Comparison of ENCODE assay signal across 1 cellular context in the genomic region with DNA sequence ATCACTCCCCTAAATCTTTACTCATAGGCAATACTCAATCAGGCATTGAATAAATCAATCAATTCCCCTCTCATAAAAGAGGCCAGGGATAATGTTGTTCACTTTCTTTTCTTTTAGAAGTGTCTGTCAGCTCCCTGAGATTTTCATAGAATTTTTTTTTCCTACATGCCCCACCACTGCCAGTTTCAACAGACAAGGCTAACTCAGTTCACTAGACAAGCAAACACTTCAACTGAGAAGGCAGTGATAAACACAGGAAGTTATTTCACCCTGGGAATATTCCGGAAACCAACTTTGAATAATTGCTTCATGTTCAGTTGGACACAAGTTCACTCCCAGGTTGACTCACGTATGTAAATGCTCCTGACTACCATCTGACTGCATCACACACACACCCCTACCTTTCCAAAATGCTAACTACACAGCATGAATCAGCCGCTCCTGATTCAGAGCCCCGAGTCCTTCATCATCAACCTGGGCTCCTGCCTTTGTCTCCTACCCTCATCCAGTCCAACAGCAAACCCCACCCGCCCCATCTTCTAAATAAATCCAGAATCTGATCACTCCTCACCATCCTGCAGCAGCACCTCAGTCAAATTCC.
A peak's percentile ranks its signal among the peaks of the same experiment; 100 is the strongest.
TF ChIP-seq lines count a peak whose summit lies in the region.

No MANE protein-coding gene starts in this region.

TF ChIP-seq in HepG2, 621 proteins besides CTCF, POLR2A, EP300 and RAD21 (continued from another document and continues in another):
- TF ChIP-seq, protein P1, sequence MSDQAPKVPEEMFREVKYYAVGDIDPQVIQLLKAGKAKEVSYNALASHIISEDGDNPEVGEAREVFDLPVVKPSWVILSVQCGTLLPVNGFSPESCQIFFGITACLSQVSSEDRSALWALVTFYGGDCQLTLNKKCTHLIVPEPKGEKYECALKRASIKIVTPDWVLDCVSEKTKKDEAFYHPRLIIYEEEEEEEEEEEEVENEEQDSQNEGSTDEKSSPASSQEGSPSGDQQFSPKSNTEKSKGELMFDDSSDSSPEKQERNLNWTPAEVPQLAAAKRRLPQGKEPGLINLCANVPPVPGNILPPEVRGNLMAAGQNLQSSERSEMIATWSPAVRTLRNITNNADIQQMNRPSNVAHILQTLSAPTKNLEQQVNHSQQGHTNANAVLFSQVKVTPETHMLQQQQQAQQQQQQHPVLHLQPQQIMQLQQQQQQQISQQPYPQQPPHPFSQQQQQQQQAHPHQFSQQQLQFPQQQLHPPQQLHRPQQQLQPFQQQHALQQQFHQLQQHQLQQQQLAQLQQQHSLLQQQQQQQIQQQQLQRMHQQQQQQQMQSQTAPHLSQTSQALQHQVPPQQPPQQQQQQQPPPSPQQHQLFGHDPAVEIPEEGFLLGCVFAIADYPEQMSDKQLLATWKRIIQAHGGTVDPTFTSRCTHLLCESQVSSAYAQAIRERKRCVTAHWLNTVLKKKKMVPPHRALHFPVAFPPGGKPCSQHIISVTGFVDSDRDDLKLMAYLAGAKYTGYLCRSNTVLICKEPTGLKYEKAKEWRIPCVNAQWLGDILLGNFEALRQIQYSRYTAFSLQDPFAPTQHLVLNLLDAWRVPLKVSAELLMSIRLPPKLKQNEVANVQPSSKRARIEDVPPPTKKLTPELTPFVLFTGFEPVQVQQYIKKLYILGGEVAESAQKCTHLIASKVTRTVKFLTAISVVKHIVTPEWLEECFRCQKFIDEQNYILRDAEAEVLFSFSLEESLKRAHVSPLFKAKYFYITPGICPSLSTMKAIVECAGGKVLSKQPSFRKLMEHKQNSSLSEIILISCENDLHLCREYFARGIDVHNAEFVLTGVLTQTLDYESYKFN (CRISPR knock-in tag; conservative IDR thresholded peaks at IDR 0.05) = peak; percentile 93
- TF ChIP-seq, protein P2, sequence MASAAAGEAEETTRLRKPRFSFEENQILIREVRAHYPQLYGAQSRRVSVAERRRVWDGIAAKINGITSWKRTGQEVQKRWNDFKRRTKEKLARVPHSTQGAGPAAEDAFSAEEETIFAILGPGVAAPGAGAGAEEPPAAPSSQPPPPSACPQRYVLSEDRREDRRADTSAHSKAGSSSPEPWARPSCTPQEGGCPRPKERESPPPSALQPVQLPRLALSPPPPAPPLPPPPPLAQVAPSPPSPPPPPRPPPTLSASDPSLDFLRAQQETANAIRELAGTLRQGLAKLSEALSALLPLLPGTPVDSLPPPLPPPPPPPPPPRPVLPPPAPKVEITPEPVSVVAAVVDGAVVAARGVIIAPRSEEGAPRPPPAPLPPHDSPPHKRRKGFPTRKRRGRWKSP (CRISPR knock-in tag; IDR thresholded peaks at IDR 0.05) = peak; percentile 42; the same call in 1 of the 2 replicates
- no peak for TF ChIP-seq ZNF234 (CRISPR knock-in tag; conservative IDR thresholded peaks at IDR 0.05)
- 0 out of 2 replicates have a peak, but pooled peaks have one; percentile 36 for TF ChIP-seq AKAP8 (CRISPR knock-in tag; IDR thresholded peaks at IDR 0.05)
- TF ChIP-seq, protein P3, sequence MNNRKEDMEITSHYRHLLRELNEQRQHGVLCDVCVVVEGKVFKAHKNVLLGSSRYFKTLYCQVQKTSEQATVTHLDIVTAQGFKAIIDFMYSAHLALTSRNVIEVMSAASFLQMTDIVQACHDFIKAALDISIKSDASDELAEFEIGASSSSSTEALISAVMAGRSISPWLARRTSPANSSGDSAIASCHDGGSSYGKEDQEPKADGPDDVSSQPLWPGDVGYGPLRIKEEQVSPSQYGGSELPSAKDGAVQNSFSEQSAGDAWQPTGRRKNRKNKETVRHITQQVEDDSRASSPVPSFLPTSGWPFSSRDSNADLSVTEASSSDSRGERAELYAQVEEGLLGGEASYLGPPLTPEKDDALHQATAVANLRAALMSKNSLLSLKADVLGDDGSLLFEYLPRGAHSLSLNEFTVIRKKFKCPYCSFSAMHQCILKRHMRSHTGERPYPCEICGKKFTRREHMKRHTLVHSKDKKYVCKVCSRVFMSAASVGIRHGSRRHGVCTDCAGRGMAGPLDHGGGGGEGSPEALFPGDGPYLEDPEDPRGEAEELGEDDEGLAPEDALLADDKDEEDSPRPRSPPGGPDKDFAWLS (CRISPR knock-in tag; IDR thresholded peaks at IDR 0.05; ENCODE audit: borderline replicate concordance) = 0 out of 2 replicates have a peak, but pooled peaks have one; percentile 41
- TF ChIP-seq, protein P4, sequence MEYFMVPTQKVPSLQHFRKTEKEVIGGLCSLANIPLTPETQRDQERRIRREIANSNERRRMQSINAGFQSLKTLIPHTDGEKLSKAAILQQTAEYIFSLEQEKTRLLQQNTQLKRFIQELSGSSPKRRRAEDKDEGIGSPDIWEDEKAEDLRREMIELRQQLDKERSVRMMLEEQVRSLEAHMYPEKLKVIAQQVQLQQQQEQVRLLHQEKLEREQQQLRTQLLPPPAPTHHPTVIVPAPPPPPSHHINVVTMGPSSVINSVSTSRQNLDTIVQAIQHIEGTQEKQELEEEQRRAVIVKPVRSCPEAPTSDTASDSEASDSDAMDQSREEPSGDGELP (IDR thresholded peaks at IDR 0.05; ENCODE audit: borderline replicate concordance, low read depth) = peak; percentile 55; the same call in 1 of the 2 replicates
- TF ChIP-seq FOXK1 (CRISPR knock-in tag; IDR thresholded peaks at IDR 0.05; ENCODE audit: borderline replicate concordance, low read depth) = peak; percentile 89
- TF ChIP-seq, protein P5, sequence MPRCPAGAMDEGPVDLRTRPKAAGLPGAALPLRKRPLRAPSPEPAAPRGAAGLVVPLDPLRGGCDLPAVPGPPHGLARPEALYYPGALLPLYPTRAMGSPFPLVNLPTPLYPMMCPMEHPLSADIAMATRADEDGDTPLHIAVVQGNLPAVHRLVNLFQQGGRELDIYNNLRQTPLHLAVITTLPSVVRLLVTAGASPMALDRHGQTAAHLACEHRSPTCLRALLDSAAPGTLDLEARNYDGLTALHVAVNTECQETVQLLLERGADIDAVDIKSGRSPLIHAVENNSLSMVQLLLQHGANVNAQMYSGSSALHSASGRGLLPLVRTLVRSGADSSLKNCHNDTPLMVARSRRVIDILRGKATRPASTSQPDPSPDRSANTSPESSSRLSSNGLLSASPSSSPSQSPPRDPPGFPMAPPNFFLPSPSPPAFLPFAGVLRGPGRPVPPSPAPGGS (CRISPR knock-in tag; IDR thresholded peaks at IDR 0.05) = 0 out of 2 replicates have a peak, but pooled peaks have one; percentile 33
- TF ChIP-seq FOSL2 (CRISPR knock-in tag; IDR thresholded peaks at IDR 0.05) = peak; percentile 95
- TF ChIP-seq ZNF451 (CRISPR knock-in tag; IDR thresholded peaks at IDR 0.05) = no peak
- no peak; the same call in 1 of the 2 replicates for TF ChIP-seq ZMYM3 (CRISPR knock-in tag; IDR thresholded peaks at IDR 0.05)
- TF ChIP-seq ZNF350 (CRISPR knock-in tag; IDR thresholded peaks at IDR 0.05; ENCODE audit: borderline replicate concordance, low read depth) = no peak
- TF ChIP-seq, protein P6, sequence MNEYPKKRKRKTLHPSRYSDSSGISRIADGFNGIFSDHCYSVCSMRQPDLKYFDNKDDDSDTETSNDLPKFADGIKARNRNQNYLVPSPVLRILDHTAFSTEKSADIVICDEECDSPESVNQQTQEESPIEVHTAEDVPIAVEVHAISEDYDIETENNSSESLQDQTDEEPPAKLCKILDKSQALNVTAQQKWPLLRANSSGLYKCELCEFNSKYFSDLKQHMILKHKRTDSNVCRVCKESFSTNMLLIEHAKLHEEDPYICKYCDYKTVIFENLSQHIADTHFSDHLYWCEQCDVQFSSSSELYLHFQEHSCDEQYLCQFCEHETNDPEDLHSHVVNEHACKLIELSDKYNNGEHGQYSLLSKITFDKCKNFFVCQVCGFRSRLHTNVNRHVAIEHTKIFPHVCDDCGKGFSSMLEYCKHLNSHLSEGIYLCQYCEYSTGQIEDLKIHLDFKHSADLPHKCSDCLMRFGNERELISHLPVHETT (CRISPR knock-in tag; conservative IDR thresholded peaks at IDR 0.05) = peak; percentile 67; the same call in 1 of the 2 replicates
- TF ChIP-seq ZNF776 (CRISPR knock-in tag; IDR thresholded peaks at IDR 0.05) = no peak
- no peak for TF ChIP-seq ZNF30 (CRISPR knock-in tag; IDR thresholded peaks at IDR 0.05)
- no peak for TF ChIP-seq ARNT2 (CRISPR knock-in tag; IDR thresholded peaks at IDR 0.05; ENCODE audit: low read depth)
- TF ChIP-seq ZNF761 (CRISPR knock-in tag; conservative IDR thresholded peaks at IDR 0.05) = peak; percentile 77; the same call in 1 of the 2 replicates
- peak; percentile 71 for TF ChIP-seq CBX1 (IDR thresholded peaks at IDR 0.05; ENCODE audit: low read depth)
- TF ChIP-seq, protein P7, sequence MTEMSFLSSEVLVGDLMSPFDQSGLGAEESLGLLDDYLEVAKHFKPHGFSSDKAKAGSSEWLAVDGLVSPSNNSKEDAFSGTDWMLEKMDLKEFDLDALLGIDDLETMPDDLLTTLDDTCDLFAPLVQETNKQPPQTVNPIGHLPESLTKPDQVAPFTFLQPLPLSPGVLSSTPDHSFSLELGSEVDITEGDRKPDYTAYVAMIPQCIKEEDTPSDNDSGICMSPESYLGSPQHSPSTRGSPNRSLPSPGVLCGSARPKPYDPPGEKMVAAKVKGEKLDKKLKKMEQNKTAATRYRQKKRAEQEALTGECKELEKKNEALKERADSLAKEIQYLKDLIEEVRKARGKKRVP (CRISPR knock-in tag; IDR thresholded peaks at IDR 0.05) = peak in 1 of 2 experiments; percentile 89; a peak in 2 of 4 replicates
- TF ChIP-seq MAFF (IDR thresholded peaks at IDR 0.05; ENCODE audit: low read depth, low read length) = peak; percentile 44
- no peak for TF ChIP-seq ZNF296 (CRISPR knock-in tag; conservative IDR thresholded peaks at IDR 0.05)
- TF ChIP-seq SPEN (CRISPR knock-in tag; IDR thresholded peaks at IDR 0.05; ENCODE audit: low read depth) = 0 out of 2 replicates have a peak, but pooled peaks have one; percentile 49
- TF ChIP-seq ZSCAN22 (CRISPR knock-in tag; IDR thresholded peaks at IDR 0.05) = peak; percentile 89
- peak; percentile 85 for TF ChIP-seq RCOR2 (CRISPR knock-in tag; IDR thresholded peaks at IDR 0.05)
- TF ChIP-seq ZNF460 (CRISPR knock-in tag; IDR thresholded peaks at IDR 0.05; ENCODE audit: borderline replicate concordance) = no peak
- peak; percentile 97 for TF ChIP-seq CEBPB (IDR thresholded peaks at IDR 0.05; ENCODE audit: borderline replicate concordance, low read depth, low read length)
- TF ChIP-seq AGO1 (IDR thresholded peaks at IDR 0.05; ENCODE audit: low read depth, low read length, poor library complexity, severe bottlenecking) = no peak
- peak; percentile 65; the same call in 1 of the 2 replicates for TF ChIP-seq SIX1 (CRISPR knock-in tag; IDR thresholded peaks at IDR 0.05; ENCODE audit: borderline replicate concordance)
- TF ChIP-seq, protein P8, sequence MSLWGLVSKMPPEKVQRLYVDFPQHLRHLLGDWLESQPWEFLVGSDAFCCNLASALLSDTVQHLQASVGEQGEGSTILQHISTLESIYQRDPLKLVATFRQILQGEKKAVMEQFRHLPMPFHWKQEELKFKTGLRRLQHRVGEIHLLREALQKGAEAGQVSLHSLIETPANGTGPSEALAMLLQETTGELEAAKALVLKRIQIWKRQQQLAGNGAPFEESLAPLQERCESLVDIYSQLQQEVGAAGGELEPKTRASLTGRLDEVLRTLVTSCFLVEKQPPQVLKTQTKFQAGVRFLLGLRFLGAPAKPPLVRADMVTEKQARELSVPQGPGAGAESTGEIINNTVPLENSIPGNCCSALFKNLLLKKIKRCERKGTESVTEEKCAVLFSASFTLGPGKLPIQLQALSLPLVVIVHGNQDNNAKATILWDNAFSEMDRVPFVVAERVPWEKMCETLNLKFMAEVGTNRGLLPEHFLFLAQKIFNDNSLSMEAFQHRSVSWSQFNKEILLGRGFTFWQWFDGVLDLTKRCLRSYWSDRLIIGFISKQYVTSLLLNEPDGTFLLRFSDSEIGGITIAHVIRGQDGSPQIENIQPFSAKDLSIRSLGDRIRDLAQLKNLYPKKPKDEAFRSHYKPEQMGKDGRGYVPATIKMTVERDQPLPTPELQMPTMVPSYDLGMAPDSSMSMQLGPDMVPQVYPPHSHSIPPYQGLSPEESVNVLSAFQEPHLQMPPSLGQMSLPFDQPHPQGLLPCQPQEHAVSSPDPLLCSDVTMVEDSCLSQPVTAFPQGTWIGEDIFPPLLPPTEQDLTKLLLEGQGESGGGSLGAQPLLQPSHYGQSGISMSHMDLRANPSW (CRISPR knock-in tag; IDR thresholded peaks at IDR 0.05; ENCODE audit: borderline replicate concordance) = no peak
- peak; percentile 72 for TF ChIP-seq POGZ (CRISPR knock-in tag; IDR thresholded peaks at IDR 0.05)
- TF ChIP-seq, protein P9, sequence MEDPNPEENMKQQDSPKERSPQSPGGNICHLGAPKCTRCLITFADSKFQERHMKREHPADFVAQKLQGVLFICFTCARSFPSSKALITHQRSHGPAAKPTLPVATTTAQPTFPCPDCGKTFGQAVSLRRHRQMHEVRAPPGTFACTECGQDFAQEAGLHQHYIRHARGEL (CRISPR knock-in tag; IDR thresholded peaks at IDR 0.05) = no peak
- TF ChIP-seq, protein P10, sequence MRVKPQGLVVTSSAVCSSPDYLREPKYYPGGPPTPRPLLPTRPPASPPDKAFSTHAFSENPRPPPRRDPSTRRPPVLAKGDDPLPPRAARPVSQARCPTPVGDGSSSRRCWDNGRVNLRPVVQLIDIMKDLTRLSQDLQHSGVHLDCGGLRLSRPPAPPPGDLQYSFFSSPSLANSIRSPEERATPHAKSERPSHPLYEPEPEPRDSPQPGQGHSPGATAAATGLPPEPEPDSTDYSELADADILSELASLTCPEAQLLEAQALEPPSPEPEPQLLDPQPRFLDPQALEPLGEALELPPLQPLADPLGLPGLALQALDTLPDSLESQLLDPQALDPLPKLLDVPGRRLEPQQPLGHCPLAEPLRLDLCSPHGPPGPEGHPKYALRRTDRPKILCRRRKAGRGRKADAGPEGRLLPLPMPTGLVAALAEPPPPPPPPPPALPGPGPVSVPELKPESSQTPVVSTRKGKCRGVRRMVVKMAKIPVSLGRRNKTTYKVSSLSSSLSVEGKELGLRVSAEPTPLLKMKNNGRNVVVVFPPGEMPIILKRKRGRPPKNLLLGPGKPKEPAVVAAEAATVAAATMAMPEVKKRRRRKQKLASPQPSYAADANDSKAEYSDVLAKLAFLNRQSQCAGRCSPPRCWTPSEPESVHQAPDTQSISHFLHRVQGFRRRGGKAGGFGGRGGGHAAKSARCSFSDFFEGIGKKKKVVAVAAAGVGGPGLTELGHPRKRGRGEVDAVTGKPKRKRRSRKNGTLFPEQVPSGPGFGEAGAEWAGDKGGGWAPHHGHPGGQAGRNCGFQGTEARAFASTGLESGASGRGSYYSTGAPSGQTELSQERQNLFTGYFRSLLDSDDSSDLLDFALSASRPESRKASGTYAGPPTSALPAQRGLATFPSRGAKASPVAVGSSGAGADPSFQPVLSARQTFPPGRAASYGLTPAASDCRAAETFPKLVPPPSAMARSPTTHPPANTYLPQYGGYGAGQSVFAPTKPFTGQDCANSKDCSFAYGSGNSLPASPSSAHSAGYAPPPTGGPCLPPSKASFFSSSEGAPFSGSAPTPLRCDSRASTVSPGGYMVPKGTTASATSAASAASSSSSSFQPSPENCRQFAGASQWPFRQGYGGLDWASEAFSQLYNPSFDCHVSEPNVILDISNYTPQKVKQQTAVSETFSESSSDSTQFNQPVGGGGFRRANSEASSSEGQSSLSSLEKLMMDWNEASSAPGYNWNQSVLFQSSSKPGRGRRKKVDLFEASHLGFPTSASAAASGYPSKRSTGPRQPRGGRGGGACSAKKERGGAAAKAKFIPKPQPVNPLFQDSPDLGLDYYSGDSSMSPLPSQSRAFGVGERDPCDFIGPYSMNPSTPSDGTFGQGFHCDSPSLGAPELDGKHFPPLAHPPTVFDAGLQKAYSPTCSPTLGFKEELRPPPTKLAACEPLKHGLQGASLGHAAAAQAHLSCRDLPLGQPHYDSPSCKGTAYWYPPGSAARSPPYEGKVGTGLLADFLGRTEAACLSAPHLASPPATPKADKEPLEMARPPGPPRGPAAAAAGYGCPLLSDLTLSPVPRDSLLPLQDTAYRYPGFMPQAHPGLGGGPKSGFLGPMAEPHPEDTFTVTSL (CRISPR knock-in tag; IDR thresholded peaks at IDR 0.05; ENCODE audit: borderline replicate concordance) = peak; percentile 88; the same call in 1 of the 2 replicates
- no peak for TF ChIP-seq ZSCAN9 (CRISPR knock-in tag; IDR thresholded peaks at IDR 0.05; ENCODE audit: borderline replicate concordance)
- TF ChIP-seq ZNF547 (CRISPR knock-in tag; IDR thresholded peaks at IDR 0.05) = 0 out of 2 replicates have a peak, but pooled peaks have one; percentile 29
- no peak for TF ChIP-seq NFRKB (IDR thresholded peaks at IDR 0.05)
